Comparison of ENCODE assay signal across 15 cellular contexts in genomic region chr17:82614095-82614631, GRCh38.
"Had no signal": no experiment of that assay in that cellular context is flagged by ENCODE, and none has a peak within 500 bp of the region (broad histone marks: within the 10 kb centered on the region; RNA-seq: fewer than 3 reads in every experiment).

No MANE protein-coding gene starts in this region.

- H3K27me3 ChIP-seq: ascending aorta, foreskin keratinocyte, thyroid gland, uterus had no signal

- H3K36me3 ChIP-seq: uterus had no signal

- DNase-seq: activated CD4-positive, alpha-beta T cell treated with anti-CD3 and anti-CD28 coated beads, Interleukin-2, amount 50 U/mL, for 48 hours; activated naive CD4-positive, alpha-beta T cell treated with Interleukin-2 at 50 U/mL for 16 hours; immature natural killer cell; left cardiac atrium; naive B cell; stimulated activated CD4-positive, alpha-beta T cell treated with anti-CD3 and anti-CD28 coated beads, Interleukin-1b, Interleukin-23, amount 100 ng/mL, for 48 hours; uterus had no signal

- H3K4me3 Mint-ChIP-seq: activated T-helper 17 cell treated with anti-CD3 and anti-CD28 coated beads, Interleukin-2, amount 50 U/mL, for 72 hours; immature natural killer cell had no signal

- H3K27ac Mint-ChIP-seq: activated T-helper 17 cell treated with anti-CD3 and anti-CD28 coated beads, Interleukin-2, amount 50 U/mL, for 72 hours had no signal

- H3K4me3 ChIP-seq: ascending aorta, lung, thyroid gland, uterus had no signal

- H3K9me3 ChIP-seq: ascending aorta, thyroid gland, uterus had no signal

- H3K27ac ChIP-seq: ascending aorta, foreskin keratinocyte, thyroid gland, uterus had no signal

- H3K4me1 ChIP-seq: ascending aorta, thyroid gland, uterus had no signal

- H3K27me3 Mint-ChIP-seq: activated T-helper 17 cell treated with anti-CD3 and anti-CD28 coated beads, Interleukin-2, amount 50 U/mL, for 72 hours; naive B cell had no signal

- H3K9me3 Mint-ChIP-seq: activated T-helper 17 cell treated with anti-CD3 and anti-CD28 coated beads, Interleukin-2, amount 50 U/mL, for 72 hours; immature natural killer cell; naive B cell had no signal

- H3K4me1 Mint-ChIP-seq: activated T-helper 17 cell treated with anti-CD3 and anti-CD28 coated beads, Interleukin-2, amount 50 U/mL, for 72 hours; immature natural killer cell; naive B cell had no signal

- ATAC-seq: activated CD4-positive, CD25-positive, alpha-beta regulatory T cell treated with anti-CD3 and anti-CD28 coated beads, Interleukin-2, amount 50 U/mL, for 24 hours had no signal

- FAIRE-seq: bronchial epithelial cell, colon had no signal
